Comparison of ENCODE assay signal across 13 cellular contexts in genomic region chr16:86577314-86577971, GRCh38. TPM values are rescaled to one million over a fixed set of nuclear protein-coding genes. Genes with fewer than 3 reads are reported as not detected.
DNase-seq lines count a peak whose midpoint lies in the region; ATAC-seq, FAIRE-seq and TF ChIP-seq lines count a peak whose summit lies in the region.
"Had no signal": no experiment of that assay in that cellular context is flagged by ENCODE, and none has a peak within 500 bp of the region (broad histone marks: within the 10 kb centered on the region; RNA-seq: fewer than 3 reads in every experiment).

No MANE protein-coding gene starts in this region.

- H4K20me1 ChIP-seq in BLaER1 = no peaks in the 10 kb centered on the region
- H4K20me1 ChIP-seq in neural cell (ENCODE audit: insufficient read depth) = no peaks in the 10 kb centered on the region
- peaks cover 3% of the 10 kb centered on the region; the same call in 1 of the 2 replicates for H4K20me1 ChIP-seq in HepG2 (ENCODE audit: insufficient read depth, low read length)

- TF ChIP-seq CTCF in epithelial cell of proximal tubule (conservative IDR thresholded peaks at IDR 0.05; ENCODE audit: low read depth, low read length) (no peak), neural cell (IDR thresholded peaks at IDR 0.05; ENCODE audit: poor library complexity, severe bottlenecking) (no peak), HepG2 (CRISPR knock-in tag; IDR thresholded peaks at IDR 0.05) (no peak)

- no peak overlapping the region for H3K27ac ChIP-seq in BLaER1
- no peak overlapping the region for H3K27ac ChIP-seq in neural cell (ENCODE audit: low read length)
- H3K27ac ChIP-seq in HepG2 (ENCODE audit: extremely low read length, insufficient read depth, low read length) = no peak overlapping the region

- no peak overlapping the region for H3K9ac ChIP-seq in BLaER1
- no peak overlapping the region for H3K9ac ChIP-seq in neural cell (ENCODE audit: low read length)
- H3K9ac ChIP-seq in HepG2 (ENCODE audit: insufficient read depth, low read depth, low read length) = no peak overlapping the region

- DNase-seq in NCI-H524 (lab: John Stamatoyannopoulos, UW) (peak; percentile 13 to 58), epithelial cell of proximal tubule (ENCODE audit: low read depth) (no peak), HepG2 (ENCODE audit: low spot score) (no peak), foreskin melanocyte (no peak)
- DNase-seq: COR-L47, NCI-H2081 had no signal

- no TSS peak for BruUV-seq in HepG2 (replicated peaks; lab: Mats Ljungman, UMichigan)

- no peak for FAIRE-seq in HepG2 (lab: Jason Lieb, UNC)
- FAIRE-seq: colon had no signal

- TF ChIP-seq RAD21 in neural cell (conservative IDR thresholded peaks at IDR 0.05) = no peak
- no peak for TF ChIP-seq RAD21 in HepG2 (CRISPR knock-in tag; IDR thresholded peaks at IDR 0.05)

- ATAC-seq in HepG2 = no peak
- ATAC-seq in GM18519 (IDR thresholded peaks at IDR 0.05; ENCODE audit: low FRiP score, unreplicated experiment) = no peak
- ATAC-seq in HG02610 (IDR thresholded peaks at IDR 0.05; ENCODE audit: unreplicated experiment) = no peak

- intact Hi-C loops in HepG2 (cut with micrococcal nuclease; ENCODE audit: unreplicated experiment) = no loop called here

- no peak overlapping the region for H2AFZ ChIP-seq in neural cell (ENCODE audit: low read depth, low read length)
- H2AFZ ChIP-seq in HepG2 (ENCODE audit: low read length) = no peak overlapping the region

- TF ChIP-seq POLR2A in HepG2 (IDR thresholded peaks at IDR 0.05; ENCODE audit: insufficient read depth in 1 of 2, low read depth in 2 of 2, low read length in 2 of 2) = no peak

- no peaks in the 10 kb centered on the region for H3F3A ChIP-seq in neural cell (ENCODE audit: insufficient read depth, low read length, poor library complexity, severe bottlenecking)

- POLR2A ChIA-PET in HepG2 (lab: Yijun Ruan, JAX) = no interaction called here

- H3K4me2 ChIP-seq in BLaER1 = peak overlapping the region; percentile 73; the same call in 1 of the 2 replicates
- no peak overlapping the region for H3K4me2 ChIP-seq in neural cell (ENCODE audit: low read length)
- H3K4me2 ChIP-seq in HepG2 (ENCODE audit: low read depth, low read length) = no peak overlapping the region

- H3K4me1 ChIP-seq in BLaER1 (peaks cover 26% of the 10 kb centered on the region), HepG2 (ENCODE audit: insufficient read depth, low read length) (peaks cover 9% of the 10 kb centered on the region)

- H3K36me3 ChIP-seq in BLaER1 (no peaks in the 10 kb centered on the region), neural cell (ENCODE audit: insufficient read depth, low read length) (no peaks in the 10 kb centered on the region), HepG2 (replicated peaks in 1 of 2; ENCODE audit: control insufficient read depth in 1 of 2, insufficient read depth in 2 of 2, low read length in 2 of 2) (no peaks in the 10 kb centered on the region)
- H3K36me3 ChIP-seq: HAP-1 had no signal

- H3K9me3 ChIP-seq in BLaER1 (peaks cover 8% of the 10 kb centered on the region; the same call in 1 of the 2 replicates), neural cell (ENCODE audit: low read length) (no peaks in the 10 kb centered on the region), HepG2 (ENCODE audit: low read length) (no peaks in the 10 kb centered on the region)
- H3K9me3 ChIP-seq: HAP-1, mucosa of descending colon had no signal

- CTCF ChIA-PET in HepG2 (lab: Yijun Ruan, JAX; ENCODE audit: low intra/inter-chr PET ratio, low total read pairs) = no interaction called here

- peaks cover 82% of the 10 kb centered on the region for H3K27me3 ChIP-seq in BLaER1
- H3K27me3 ChIP-seq in neural cell (ENCODE audit: insufficient read depth, low read depth, low read length) = peaks cover 98% of the 10 kb centered on the region
- peaks cover 7 to 93% of the 10 kb centered on the region in 2 experiments for H3K27me3 ChIP-seq in HepG2 (ENCODE audit: control insufficient read depth in 1 of 2, insufficient read depth in 2 of 2, low read length in 2 of 2)

- in situ Hi-C loops in HepG2 (cut with HindIII; ENCODE audit: extremely low pct_ligation_motif_present, low pct_unique_long_range_greater_than_20kb) = no loop called here

- TF ChIP-seq EP300 in neural cell (conservative IDR thresholded peaks at IDR 0.05; ENCODE audit: poor library complexity, severe bottlenecking) (no peak), HepG2 (IDR thresholded peaks at IDR 0.05; ENCODE audit: low read depth in 2 of 2, low read length in 2 of 2) (no peak), HepG2 (CRISPR knock-in tag; IDR thresholded peaks at IDR 0.05; ENCODE audit: borderline replicate concordance) (no peak)

- H3K9me2 ChIP-seq in neural cell (ENCODE audit: insufficient read depth, low read length) = no peaks in the 10 kb centered on the region

- H3K79me2 ChIP-seq in neural cell (replicated peaks; ENCODE audit: insufficient read depth, low read length) (no peaks in the 10 kb centered on the region), HepG2 (ENCODE audit: insufficient read depth, low read length) (no peaks in the 10 kb centered on the region)

- 2% methylated on average over 12 of the region's 12 CpGs for WGBS in HepG2 (ENCODE audit: low lambda C conversion rate)

- H3K4me3 ChIP-seq in BLaER1 (no peak overlapping the region), epithelial cell of proximal tubule (ENCODE audit: low read depth, low read length) (peak overlapping the region; percentile 62), neural cell (ENCODE audit: low read length) (no peak overlapping the region), HepG2 (replicated peaks in 1 of 3; ENCODE audit: insufficient read depth in 1 of 3, low read depth in 2 of 3, low read length in 3 of 3) (no peak overlapping the region)
- H3K4me3 ChIP-seq: mucosa of descending colon had no signal

RNA-seq across cellular contexts. Expression of gene FOXL1, which starts 0.9 kb away (rescaled TPM):
- total RNA-seq in epithelial cell of proximal tubule = 11.6 and 14.6 TPM in 2 replicates
- polyA plus RNA-seq in neural cell = 0.07 and 0.24 TPM in 2 replicates
- not detected in 2 replicates for polyA minus RNA-seq in neural cell
- total RNA-seq in HepG2 (2016; rRNA removed; fragmentation: Illumina TruSeq; extraction: Trizol) = not detected in 2 replicates
- total RNA-seq in HepG2 (2016; cell fraction: cytosol; rRNA removed; fragmentation: Illumina TruSeq; extraction: Trizol; ENCODE audit: low read depth) = not detected in 2 replicates
- not detected in 2 replicates for total RNA-seq in HepG2 (2016; cell fraction: insoluble cytoplasmic fraction; rRNA removed; fragmentation: Illumina TruSeq; extraction: Trizol)
- total RNA-seq in HepG2 (2016; cell fraction: membrane; rRNA removed; fragmentation: Illumina TruSeq; extraction: Trizol) = not detected in 2 replicates
- not detected in 2 replicates for total RNA-seq in HepG2 (2016; cell fraction: nucleus; rRNA removed; fragmentation: Illumina TruSeq; extraction: Trizol)
- polyA plus RNA-seq in HepG2 (2011; rRNA removed) = not detected in 2 replicates
- 0.01 TPM in 1 of 2 replicates, not detected in the other for polyA plus RNA-seq in HepG2 (2011; cell fraction: cytosol; rRNA removed)
- not detected in 2 replicates for polyA plus RNA-seq in HepG2 (2011; cell fraction: nucleus; rRNA removed)
- polyA plus RNA-seq in HepG2 (2012) = not detected in 2 replicates
- polyA plus RNA-seq in HepG2 (2016; cell fraction: cytosol; fragmentation: Illumina TruSeq; extraction: Trizol; ENCODE audit: low read depth) = not detected in 2 replicates
- not detected in 2 replicates for polyA plus RNA-seq in HepG2 (2016; cell fraction: insoluble cytoplasmic fraction; fragmentation: Illumina TruSeq; extraction: Trizol; ENCODE audit: low read depth)
- polyA plus RNA-seq in HepG2 (2016; cell fraction: membrane; fragmentation: Illumina TruSeq; extraction: Trizol; ENCODE audit: low read depth) = not detected in 2 replicates
- polyA plus RNA-seq in HepG2 (2016; cell fraction: nucleus; fragmentation: Illumina TruSeq; extraction: Trizol; ENCODE audit: insufficient read depth, low read depth) = not detected in 2 replicates
- 1.1 TPM in 1 of 2 replicates, not detected in the other for polyA minus RNA-seq in HepG2 (2011; rRNA and poly(A)+ RNA removed; ENCODE audit: low replicate concordance)
- not detected in 2 replicates for polyA minus RNA-seq in HepG2 (2011; cell fraction: cytosol; rRNA and poly(A)+ RNA removed)
- not detected in 2 replicates for polyA minus RNA-seq in HepG2 (2011; cell fraction: nucleus; rRNA and poly(A)+ RNA removed)

RNA-seq across cellular contexts. Expression of gene FOXC2, which starts 10.8 kb away (rescaled TPM):
- 26.5 and 30.1 TPM in 2 replicates for total RNA-seq in epithelial cell of proximal tubule
- polyA plus RNA-seq in neural cell = not detected in 2 replicates
- polyA minus RNA-seq in neural cell = not detected in 2 replicates
- total RNA-seq in HepG2 (2016; rRNA removed; fragmentation: Illumina TruSeq; extraction: Trizol) = not detected in 2 replicates
- not detected in 2 replicates for total RNA-seq in HepG2 (2016; cell fraction: cytosol; rRNA removed; fragmentation: Illumina TruSeq; extraction: Trizol; ENCODE audit: low read depth)
- not detected in 2 replicates for total RNA-seq in HepG2 (2016; cell fraction: insoluble cytoplasmic fraction; rRNA removed; fragmentation: Illumina TruSeq; extraction: Trizol)
- not detected in 2 replicates for total RNA-seq in HepG2 (2016; cell fraction: membrane; rRNA removed; fragmentation: Illumina TruSeq; extraction: Trizol)
- not detected in 2 replicates for total RNA-seq in HepG2 (2016; cell fraction: nucleus; rRNA removed; fragmentation: Illumina TruSeq; extraction: Trizol)
- polyA plus RNA-seq in HepG2 (2011; rRNA removed) = 0.05 TPM in 1 of 2 replicates, not detected in the other
- polyA plus RNA-seq in HepG2 (2011; cell fraction: cytosol; rRNA removed) = not detected in 2 replicates
- polyA plus RNA-seq in HepG2 (2011; cell fraction: nucleus; rRNA removed) = 0.26 and 0.31 TPM in 2 replicates
- polyA plus RNA-seq in HepG2 (2012) = 0.08 TPM in 1 of 2 replicates, not detected in the other
- polyA plus RNA-seq in HepG2 (2016; cell fraction: cytosol; fragmentation: Illumina TruSeq; extraction: Trizol; ENCODE audit: low read depth) = not detected in 2 replicates
- polyA plus RNA-seq in HepG2 (2016; cell fraction: insoluble cytoplasmic fraction; fragmentation: Illumina TruSeq; extraction: Trizol; ENCODE audit: low read depth) = not detected in 2 replicates
- not detected in 2 replicates for polyA plus RNA-seq in HepG2 (2016; cell fraction: membrane; fragmentation: Illumina TruSeq; extraction: Trizol; ENCODE audit: low read depth)
- polyA plus RNA-seq in HepG2 (2016; cell fraction: nucleus; fragmentation: Illumina TruSeq; extraction: Trizol; ENCODE audit: insufficient read depth, low read depth) = not detected in 2 replicates
- polyA minus RNA-seq in HepG2 (2011; rRNA and poly(A)+ RNA removed; ENCODE audit: low replicate concordance) = 0.82 TPM in 1 of 2 replicates, not detected in the other
- not detected in 2 replicates for polyA minus RNA-seq in HepG2 (2011; cell fraction: cytosol; rRNA and poly(A)+ RNA removed)
- polyA minus RNA-seq in HepG2 (2011; cell fraction: nucleus; rRNA and poly(A)+ RNA removed) = 0.13 TPM in 1 of 2 replicates, not detected in the other

RNA-seq across cellular contexts. Expression of gene MTHFSD, which starts 22.4 kb away (rescaled TPM):
- total RNA-seq in epithelial cell of proximal tubule = 7.1 and 13.2 TPM in 2 replicates
- 25.0 and 39.4 TPM in 2 replicates for polyA plus RNA-seq in neural cell
- polyA minus RNA-seq in neural cell = 37.3 and 43.2 TPM in 2 replicates
- 8.9 and 16.3 TPM in 2 replicates for total RNA-seq in HepG2 (2016; rRNA removed; fragmentation: Illumina TruSeq; extraction: Trizol)
- total RNA-seq in HepG2 (2016; cell fraction: cytosol; rRNA removed; fragmentation: Illumina TruSeq; extraction: Trizol; ENCODE audit: low read depth) = 3.0 and 3.2 TPM in 2 replicates
- 9.5 and 14.5 TPM in 2 replicates for total RNA-seq in HepG2 (2016; cell fraction: insoluble cytoplasmic fraction; rRNA removed; fragmentation: Illumina TruSeq; extraction: Trizol)
- 6.0 and 6.1 TPM in 2 replicates for total RNA-seq in HepG2 (2016; cell fraction: membrane; rRNA removed; fragmentation: Illumina TruSeq; extraction: Trizol)
- 21.7 and 25.7 TPM in 2 replicates for total RNA-seq in HepG2 (2016; cell fraction: nucleus; rRNA removed; fragmentation: Illumina TruSeq; extraction: Trizol)
- polyA plus RNA-seq in HepG2 (2011; rRNA removed) = 14.2 and 15.8 TPM in 2 replicates
- 5.8 and 6.4 TPM in 2 replicates for polyA plus RNA-seq in HepG2 (2011; cell fraction: cytosol; rRNA removed)
- polyA plus RNA-seq in HepG2 (2011; cell fraction: nucleus; rRNA removed) = 85.9 and 86.6 TPM in 2 replicates
- polyA plus RNA-seq in HepG2 (2012) = 8.3 and 11.3 TPM in 2 replicates
- 1.9 and 2.3 TPM in 2 replicates for polyA plus RNA-seq in HepG2 (2016; cell fraction: cytosol; fragmentation: Illumina TruSeq; extraction: Trizol; ENCODE audit: low read depth)
- polyA plus RNA-seq in HepG2 (2016; cell fraction: insoluble cytoplasmic fraction; fragmentation: Illumina TruSeq; extraction: Trizol; ENCODE audit: low read depth) = 9.8 and 13.1 TPM in 2 replicates
- 4.8 and 5.1 TPM in 2 replicates for polyA plus RNA-seq in HepG2 (2016; cell fraction: membrane; fragmentation: Illumina TruSeq; extraction: Trizol; ENCODE audit: low read depth)
- 28.2 and 29.9 TPM in 2 replicates for polyA plus RNA-seq in HepG2 (2016; cell fraction: nucleus; fragmentation: Illumina TruSeq; extraction: Trizol; ENCODE audit: insufficient read depth, low read depth)
- 27.7 and 27.8 TPM in 2 replicates for polyA minus RNA-seq in HepG2 (2011; rRNA and poly(A)+ RNA removed; ENCODE audit: low replicate concordance)
- 5.9 and 9.4 TPM in 2 replicates for polyA minus RNA-seq in HepG2 (2011; cell fraction: cytosol; rRNA and poly(A)+ RNA removed)
- polyA minus RNA-seq in HepG2 (2011; cell fraction: nucleus; rRNA and poly(A)+ RNA removed) = 76.5 and 82.9 TPM in 2 replicates

Comparison
In these comparisons a context has a peak if more than half of its experiments do, and no peak if none do; other contexts are left out.
1. DNase-seq: peak in NCI-H524 (2 of 2); none in epithelial cell of proximal tubule (single experiment), HepG2 (single experiment) and foreskin melanocyte (single experiment).
2. RNA of gene FOXL1, which starts 0.9 kb away (total RNA-seq): 11.6 to 14.6 TPM in epithelial cell of proximal tubule; not detected in HepG2; every median in the first group is over 10 times any median in the second.
3. RNA of gene FOXC2, which starts 10.8 kb away (total RNA-seq): 26.5 to 30.1 TPM in epithelial cell of proximal tubule; not detected in HepG2; every median in the first group is over 10 times any median in the second.